ENCODE assay signal across 10 cellular contexts in the genomic region with DNA sequence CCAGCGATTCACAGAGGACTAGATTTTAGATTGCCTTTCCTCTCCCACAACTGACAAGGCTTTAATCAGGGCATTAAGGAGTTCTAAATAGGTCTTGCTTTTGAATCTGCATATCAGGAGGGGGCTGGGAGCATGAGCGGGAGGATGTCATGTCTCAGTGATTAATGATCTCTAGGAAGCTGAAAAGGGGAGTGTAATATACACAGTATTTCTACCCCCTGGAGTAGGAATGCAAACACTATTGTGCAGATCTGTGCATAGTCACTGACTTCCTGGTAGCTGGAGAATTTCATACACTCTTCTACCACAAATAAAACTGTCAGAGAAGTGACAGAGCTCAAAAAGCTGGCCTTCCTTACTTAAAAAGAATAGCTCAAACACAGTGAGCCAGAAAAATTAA.
DNase-seq lines count a peak whose midpoint lies in the region; TF ChIP-seq lines count a peak whose summit lies in the region.
"Had no signal": no experiment of that assay in that cellular context is flagged by ENCODE, and none has a peak within 500 bp of the region (broad histone marks: within the 10 kb centered on the region; RNA-seq: fewer than 3 reads in every experiment).

No MANE protein-coding gene starts in this region.

- H3K36me3 Mint-ChIP-seq in CD8-positive, alpha-beta memory T cell = peaks cover 0 to 15% (median 6%) of the 10 kb centered on the region in 3 donors
- peaks cover 20% of the 10 kb centered on the region for H3K36me3 Mint-ChIP-seq in brain

- no peak for DNase-seq in CD8-positive, alpha-beta memory T cell
- DNase-seq in NCI-H1417 (lab: John Stamatoyannopoulos, UW) (peak; percentile 44 to 96 (median 86)), NCI-H1048 (lab: John Stamatoyannopoulos, UW) (no peak), NCI-H1436 (lab: John Stamatoyannopoulos, UW) (no peak), NCI-H446 treated with DMSO at 0.1 percent for 48 hours (lab: John Stamatoyannopoulos, UW) (no peak), RKO (ENCODE audit: low spot score) (no peak)
- DNase-seq: posterior cingulate gyrus had no signal

- H3K4me1 ChIP-seq in CD8-positive, alpha-beta memory T cell (ENCODE audit: insufficient read depth, low read length) = peaks cover 5% of the 10 kb centered on the region
- H3K4me1 ChIP-seq in mesodermal cell (ENCODE audit: control insufficient read depth, insufficient read depth, low read length, poor library complexity, severe bottlenecking) = peaks cover 20% of the 10 kb centered on the region

- 83% methylated on average over 1 of the region's 2 CpGs; no CpG with 5 or more reads in 1 of the 2 experiments for WGBS in mesodermal cell (ENCODE audit: insufficient coverage in 2 of 2), 2 experiments

- H3K27ac Mint-ChIP-seq in CD8-positive, alpha-beta memory T cell = peak overlapping the region in 7 of 8 donors; percentile 16 to 80 (median 52)
- peak overlapping the region; percentile 45 to 89 (median 86) for H3K27ac Mint-ChIP-seq in brain
- H3K27ac Mint-ChIP-seq: activated naive CD4-positive, alpha-beta T cell treated with anti-CD3 and anti-CD28 coated beads, Interleukin-2, amount 50 U/mL, for 24 hours had no signal

- peaks cover 23 to 31% (median 29%) of the 10 kb centered on the region in 3 donors for H3K4me1 Mint-ChIP-seq in CD8-positive, alpha-beta memory T cell
- H3K4me1 Mint-ChIP-seq in brain = peaks cover 39% of the 10 kb centered on the region

- peaks cover 5% of the 10 kb centered on the region for H3K36me3 ChIP-seq in CD8-positive, alpha-beta memory T cell (ENCODE audit: insufficient read depth, low read length)
- peaks cover 26% of the 10 kb centered on the region for H3K36me3 ChIP-seq in mesodermal cell (ENCODE audit: control insufficient read depth, insufficient read depth, low read length)

- CTCF ChIA-PET in CD8-positive, alpha-beta memory T cell (lab: Charles Lee) = interaction anchor here (1.0 to 1.6 kb wide), 2 partner anchors 453 to 482 kb away, joined by 3 to 6 read pairs; a partner anchor contains a TSS

- H3K4me3 ChIP-seq in CD8-positive, alpha-beta memory T cell (ENCODE audit: low read length) = no peak overlapping the region
- no peak overlapping the region for H3K4me3 ChIP-seq in mesodermal cell (ENCODE audit: extremely low read depth, insufficient read depth, low read length, poor library complexity, severe bottlenecking)

- no peaks in the 10 kb centered on the region for H3K9me3 Mint-ChIP-seq in CD8-positive, alpha-beta memory T cell
- no peaks in the 10 kb centered on the region for H3K9me3 Mint-ChIP-seq in brain
- H3K9me3 Mint-ChIP-seq: activated naive CD4-positive, alpha-beta T cell treated with anti-CD3 and anti-CD28 coated beads, Interleukin-2, amount 50 U/mL, for 24 hours had no signal

- H3K27ac ChIP-seq in CD8-positive, alpha-beta memory T cell (ENCODE audit: low read depth, low read length) = no peak overlapping the region
- peak overlapping the region; percentile 80 for H3K27ac ChIP-seq in mesodermal cell (ENCODE audit: low read depth, low read length, severe bottlenecking)

- POLR2A ChIA-PET in CD8-positive, alpha-beta memory T cell (lab: Charles Lee) = no interaction called here

- no peaks in the 10 kb centered on the region for H3K27me3 Mint-ChIP-seq in CD8-positive, alpha-beta memory T cell
- H3K27me3 Mint-ChIP-seq in brain = no peaks in the 10 kb centered on the region
- H3K27me3 Mint-ChIP-seq: activated naive CD4-positive, alpha-beta T cell treated with anti-CD3 and anti-CD28 coated beads, Interleukin-2, amount 50 U/mL, for 24 hours had no signal

- H3K27me3 ChIP-seq in CD8-positive, alpha-beta memory T cell (ENCODE audit: insufficient read depth, low read length, poor library complexity, severe bottlenecking) = no peaks in the 10 kb centered on the region

- no peak for TF ChIP-seq CTCF in brain (conservative IDR thresholded peaks at IDR 0.05)

- no peaks in the 10 kb centered on the region for H3K9me3 ChIP-seq in CD8-positive, alpha-beta memory T cell (ENCODE audit: low read length)
- no peaks in the 10 kb centered on the region for H3K9me3 ChIP-seq in mesodermal cell (ENCODE audit: control insufficient read depth, low read length)

- no peak overlapping the region for H3K4me3 Mint-ChIP-seq in CD8-positive, alpha-beta memory T cell
- H3K4me3 Mint-ChIP-seq in brain = peak overlapping the region in 4 of 5 experiments; percentile 6 to 47 (median 18)
- H3K4me3 Mint-ChIP-seq: activated naive CD4-positive, alpha-beta T cell treated with anti-CD3 and anti-CD28 coated beads, Interleukin-2, amount 50 U/mL, for 24 hours had no signal

Comparison
In these comparisons a context has a peak if more than half of its experiments do, and no peak if none do; other contexts are left out.
1. DNase-seq: peak in NCI-H1417 (3 of 3); none in CD8-positive, alpha-beta memory T cell (0 of 5), NCI-H1048 (single experiment), NCI-H1436 (single experiment), NCI-H446 treated with DMSO at 0.1 percent for 48 hours (single experiment) and RKO (single experiment).
2. H3K4me3 Mint-ChIP-seq: peak in brain (4 of 5); none in CD8-positive, alpha-beta memory T cell (0 of 7).